Comparison of ENCODE assay signal across 1 cellular context in the genomic region with DNA sequence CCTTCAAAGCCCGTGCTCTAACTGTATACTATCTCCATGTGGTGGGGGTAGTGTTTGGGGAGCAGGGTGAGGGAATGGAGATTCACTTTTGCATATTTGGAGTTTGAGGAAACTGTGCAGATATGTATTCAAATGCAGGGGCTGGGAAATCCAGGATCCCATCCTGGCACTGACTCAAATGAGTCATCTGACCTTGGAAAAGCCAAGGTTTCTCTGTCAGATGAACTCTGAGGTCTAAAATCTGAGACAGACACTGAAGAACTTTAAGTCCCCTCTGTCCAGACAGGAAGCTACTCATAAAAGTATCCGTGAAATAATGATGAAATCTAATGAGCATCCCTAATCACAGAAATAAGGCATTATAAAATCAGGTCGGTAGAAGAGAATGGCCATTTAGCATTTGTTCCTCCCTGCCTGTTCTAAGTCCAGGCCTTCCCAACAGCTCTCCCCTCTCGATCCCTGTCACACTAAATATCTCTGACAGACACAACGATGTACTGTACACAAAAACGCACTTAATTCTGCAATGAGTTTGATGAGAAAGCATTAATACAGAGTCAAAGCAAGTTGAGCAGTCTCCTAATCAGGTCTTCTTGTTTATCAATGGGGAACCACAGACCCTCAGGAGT.
TF ChIP-seq lines count a peak whose summit lies in the region.

No MANE protein-coding gene starts in this region.

TF ChIP-seq in SK-N-SH treated with all-trans-retinoic acid at 6 μM for 48 hours, 23 proteins besides CTCF, POLR2A, EP300 and RAD21 (continued from another document):
- TF ChIP-seq, protein P1, sequence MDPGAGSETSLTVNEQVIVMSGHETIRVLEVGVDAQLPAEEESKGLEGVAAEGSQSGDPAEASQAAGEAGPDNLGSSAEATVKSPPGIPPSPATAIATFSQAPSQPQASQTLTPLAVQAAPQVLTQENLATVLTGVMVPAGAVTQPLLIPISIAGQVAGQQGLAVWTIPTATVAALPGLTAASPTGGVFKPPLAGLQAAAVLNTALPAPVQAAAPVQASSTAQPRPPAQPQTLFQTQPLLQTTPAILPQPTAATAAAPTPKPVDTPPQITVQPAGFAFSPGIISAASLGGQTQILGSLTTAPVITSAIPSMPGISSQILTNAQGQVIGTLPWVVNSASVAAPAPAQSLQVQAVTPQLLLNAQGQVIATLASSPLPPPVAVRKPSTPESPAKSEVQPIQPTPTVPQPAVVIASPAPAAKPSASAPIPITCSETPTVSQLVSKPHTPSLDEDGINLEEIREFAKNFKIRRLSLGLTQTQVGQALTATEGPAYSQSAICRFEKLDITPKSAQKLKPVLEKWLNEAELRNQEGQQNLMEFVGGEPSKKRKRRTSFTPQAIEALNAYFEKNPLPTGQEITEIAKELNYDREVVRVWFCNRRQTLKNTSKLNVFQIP (CRISPR knock-in tag; IDR thresholded peaks at IDR 0.05; ENCODE audit: borderline replicate concordance, low read depth) = no peak
- no peak for TF ChIP-seq BACH2 (CRISPR knock-in tag; IDR thresholded peaks at IDR 0.05; ENCODE audit: borderline replicate concordance)
- no peak for TF ChIP-seq ZNF8 (CRISPR knock-in tag; IDR thresholded peaks at IDR 0.05)
- TF ChIP-seq ZFP3 (CRISPR knock-in tag; IDR thresholded peaks at IDR 0.05) = no peak
